Comparison of ENCODE assay signal across 20 cellular contexts in the genomic region with DNA sequence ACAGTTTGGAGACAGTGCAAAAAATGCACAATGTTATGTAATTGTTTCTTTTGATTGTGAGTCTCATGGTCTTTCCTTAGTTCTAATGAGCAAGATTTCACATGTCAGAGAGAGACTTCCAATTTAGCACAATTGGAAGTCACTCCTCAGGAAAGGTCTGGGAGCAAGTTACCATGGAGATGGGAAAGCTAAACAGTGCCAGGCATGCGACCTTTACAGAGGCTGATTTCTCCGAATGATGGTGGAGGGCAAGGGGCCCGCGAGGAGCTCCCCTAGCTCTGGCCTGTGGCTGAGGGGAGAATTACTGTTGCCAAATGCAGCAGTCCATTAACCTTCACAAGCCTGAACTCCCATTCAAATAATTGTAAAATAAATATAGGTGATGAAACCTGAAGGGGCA. TPM values are rescaled to one million over a fixed set of nuclear protein-coding genes. Genes with fewer than 3 reads are reported as not detected.
DNase-seq lines count a peak whose midpoint lies in the region; ATAC-seq and TF ChIP-seq lines count a peak whose summit lies in the region.
"Had no signal": no experiment of that assay in that cellular context is flagged by ENCODE, and none has a peak within 500 bp of the region (broad histone marks: within the 10 kb centered on the region; RNA-seq: fewer than 3 reads in every experiment).

No MANE protein-coding gene starts in this region.

- H2AK5ac ChIP-seq in H9 (ENCODE audit: insufficient read length, low read length) = no peak overlapping the region

- no peaks in the 10 kb centered on the region for H3K27me3 ChIP-seq in H9 (ENCODE audit: insufficient read depth, low read length)
- H3K27me3 ChIP-seq: BLaER1, SJCRH30 had no signal

- no peak overlapping the region for H3K4ac ChIP-seq in H9 (ENCODE audit: low read depth, low read length)

- H3K9me3 Mint-ChIP-seq in nephron progenitor cell (no peaks in the 10 kb centered on the region), H9 (no peaks in the 10 kb centered on the region)
- no peaks in the 10 kb centered on the region for H3K9me3 Mint-ChIP-seq in activated T-cell treated with anti-CD3 and anti-CD28 coated beads, Interleukin-2, amount 50 U/mL, for 4 hours
- H3K9me3 Mint-ChIP-seq: CD4-positive, alpha-beta T cell had no signal

- H3K9me3 ChIP-seq in H9 (ENCODE audit: control insufficient read depth, low read depth, low read length) = no peaks in the 10 kb centered on the region
- H3K9me3 ChIP-seq: BLaER1, SJCRH30 had no signal

- peak; percentile 48 for DNase-seq in NCI-H2227 treated with DMSO at 0.1 percent for 48 hours (lab: John Stamatoyannopoulos, UW)
- DNase-seq in ecto neural progenitor cell (ENCODE audit: low spot score) = peak; percentile 61
- peak; percentile 16 for DNase-seq in nephron progenitor cell
- DNase-seq in activated T-cell treated with anti-CD3 and anti-CD28 coated beads, Interleukin-2, amount 50 U/mL, for 4 hours = no peak
- no peak for DNase-seq in NCI-H748 treated with DMSO at 0.1 percent for 48 hours (lab: John Stamatoyannopoulos, UW)
- no peak for DNase-seq in H9
- DNase-seq: ACHN; CD4-positive, alpha-beta T cell; COR-L47; DMS79 treated with DMSO at 0.1 percent for 48 hours; GM23248; KG1; NCI-H1436; NCI-H187 treated with DMSO at 0.1 percent for 48 hours; NCI-H524 treated with DMSO at 0.1 percent for 48 hours; OCI-M1; SJCRH30 had no signal

- no peak overlapping the region for H3K23ac ChIP-seq in H9 (ENCODE audit: insufficient read length, low read depth, low read length)

- no peaks in the 10 kb centered on the region for H4K20me1 ChIP-seq in H9 (ENCODE audit: control insufficient read depth, insufficient read depth, insufficient read length)
- H4K20me1 ChIP-seq: BLaER1 had no signal

- no peak overlapping the region for H2BK12ac ChIP-seq in H9 (ENCODE audit: insufficient read length, low read depth, low read length)

- no peak overlapping the region for H3T11ph ChIP-seq in H9 (ENCODE audit: low read length)

- no peak for TF ChIP-seq CTCF in nephron progenitor cell (IDR thresholded peaks at IDR 0.05)
- TF ChIP-seq CTCF in H9 (conservative IDR thresholded peaks at IDR 0.05) = no peak

- H3K14ac ChIP-seq in H9 (ENCODE audit: insufficient read depth, low read length) = no peak overlapping the region

- H3K4me3 Mint-ChIP-seq in nephron progenitor cell (no peak overlapping the region), H9 (no peak overlapping the region)
- H3K4me3 Mint-ChIP-seq in activated T-cell treated with anti-CD3 and anti-CD28 coated beads, Interleukin-2, amount 50 U/mL, for 4 hours = no peak overlapping the region
- H3K4me3 Mint-ChIP-seq: CD4-positive, alpha-beta T cell had no signal

- peaks cover 7% of the 10 kb centered on the region; the same call in 1 of the 2 replicates for H3K4me1 ChIP-seq in H9 (ENCODE audit: insufficient read depth, low read length)
- H3K4me1 ChIP-seq: SJCRH30 had no signal

- no peak overlapping the region for H2AFZ ChIP-seq in H9 (ENCODE audit: low read length)
- H2AFZ ChIP-seq: GM23248 had no signal

- H3K27me3 Mint-ChIP-seq in nephron progenitor cell (ENCODE audit: low read depth, poor library complexity) (peaks cover 5% of the 10 kb centered on the region), H9 (ENCODE audit: low read depth) (no peaks in the 10 kb centered on the region)
- no peaks in the 10 kb centered on the region for H3K27me3 Mint-ChIP-seq in activated T-cell treated with anti-CD3 and anti-CD28 coated beads, Interleukin-2, amount 50 U/mL, for 4 hours (ENCODE audit: low read depth)
- H3K27me3 Mint-ChIP-seq: CD4-positive, alpha-beta T cell had no signal

- H2BK120ac ChIP-seq in H9 (ENCODE audit: low read depth, low read length, poor library complexity, severe bottlenecking) = no peak overlapping the region

- no peak overlapping the region for H3K56ac ChIP-seq in H9 (ENCODE audit: insufficient read length, low read depth, low read length)

- no peaks in the 10 kb centered on the region for H3K23me2 ChIP-seq in H9 (ENCODE audit: insufficient read length, low read depth, low read length, poor library complexity, severe bottlenecking)

- no peak overlapping the region for H4K5ac ChIP-seq in H9 (ENCODE audit: insufficient read length, low read depth, low read length)

- H4K91ac ChIP-seq in H9 (ENCODE audit: insufficient read length, low read depth, low read length) = no peak overlapping the region

- no peak overlapping the region for H2BK20ac ChIP-seq in H9 (ENCODE audit: low read depth, low read length, poor library complexity, severe bottlenecking)

- no CpG with 5 or more reads among the region's 4 CpGs for WGBS in H9 (ENCODE audit: extremely low coverage, insufficient read length, low lambda C conversion rate)

- no peaks in the 10 kb centered on the region for H3K79me1 ChIP-seq in H9 (ENCODE audit: insufficient read depth, low read depth, low read length, poor library complexity, severe bottlenecking)

- no peak overlapping the region for H3K18ac ChIP-seq in H9 (ENCODE audit: insufficient read length, low read depth, low read length)

- no peak overlapping the region for H3K27ac Mint-ChIP-seq in nephron progenitor cell
- H3K27ac Mint-ChIP-seq in H9 = no peak overlapping the region
- H3K27ac Mint-ChIP-seq: CD4-positive, alpha-beta T cell had no signal

- H2BK5ac ChIP-seq in H9 (ENCODE audit: insufficient read length, low read length) = no peak overlapping the region

- H3K9ac ChIP-seq in H9 (ENCODE audit: extremely low read depth, insufficient read length, low read length) = no peak overlapping the region
- H3K9ac ChIP-seq: BLaER1, GM23248 had no signal

- no peak overlapping the region for H3K27ac ChIP-seq in H9 (ENCODE audit: insufficient read length, low read depth, low read length)
- H3K27ac ChIP-seq: BLaER1, GM23248, SJCRH30 had no signal

- no peak overlapping the region for H3K4me2 ChIP-seq in H9 (ENCODE audit: insufficient read depth, insufficient read length, low read length)
- H3K4me2 ChIP-seq: BLaER1 had no signal

- H3K79me2 ChIP-seq in H9 (ENCODE audit: insufficient read depth, low read length) = no peaks in the 10 kb centered on the region

- no peak overlapping the region for H2BK15ac ChIP-seq in H9 (ENCODE audit: low read depth, low read length)

- H3K36me3 Mint-ChIP-seq in nephron progenitor cell (ENCODE audit: low read depth) (no peaks in the 10 kb centered on the region), H9 (ENCODE audit: insufficient read depth in 1 of 3, low read depth in 3 of 3) (no peaks in the 10 kb centered on the region)
- H3K36me3 Mint-ChIP-seq in activated T-cell treated with anti-CD3 and anti-CD28 coated beads, Interleukin-2, amount 50 U/mL, for 4 hours (ENCODE audit: insufficient read depth) = no peaks in the 10 kb centered on the region

- H3K4me1 Mint-ChIP-seq in nephron progenitor cell (peaks cover 20% of the 10 kb centered on the region), H9 (peaks cover 18 to 19% of the 10 kb centered on the region in 2 experiments)
- no peaks in the 10 kb centered on the region for H3K4me1 Mint-ChIP-seq in activated T-cell treated with anti-CD3 and anti-CD28 coated beads, Interleukin-2, amount 50 U/mL, for 4 hours (ENCODE audit: low read depth)

- no peak for ATAC-seq in activated T-cell treated with anti-CD3 and anti-CD28 coated beads, Interleukin-2, amount 50 U/mL, for 4 hours
- no peak for ATAC-seq in HG03097 (IDR thresholded peaks at IDR 0.05; ENCODE audit: low FRiP score, unreplicated experiment)
- ATAC-seq: GM12878 had no signal

- no peak overlapping the region for H4K8ac ChIP-seq in H9 (replicated peaks; ENCODE audit: insufficient read length, low read depth, low read length)

RNA-seq across cellular contexts. Expression of a gene that starts 59.3 kb away (rescaled TPM):
- 10 to 100 TPM; 56.6 to 84.8 (median 76.3) TPM for total RNA-seq in activated T-cell treated with anti-CD3 and anti-CD28 coated beads, Interleukin-2, amount 50 U/mL, for 4 hours
- 104 and 111 TPM in 2 replicates for total RNA-seq in H9 (2021)

Comparison
In these comparisons a context has a peak if more than half of its experiments do, and no peak if none do; other contexts are left out.
1. DNase-seq: peak in NCI-H2227 treated with DMSO at 0.1 percent for 48 hours (single experiment), ecto neural progenitor cell (single experiment) and nephron progenitor cell (single experiment); none in activated T-cell treated with anti-CD3 and anti-CD28 coated beads, Interleukin-2, amount 50 U/mL, for 4 hours (single experiment), NCI-H748 treated with DMSO at 0.1 percent for 48 hours (single experiment) and H9 (single experiment).